8 cellular contexts compared by ENCODE assay signal in the genomic region with DNA sequence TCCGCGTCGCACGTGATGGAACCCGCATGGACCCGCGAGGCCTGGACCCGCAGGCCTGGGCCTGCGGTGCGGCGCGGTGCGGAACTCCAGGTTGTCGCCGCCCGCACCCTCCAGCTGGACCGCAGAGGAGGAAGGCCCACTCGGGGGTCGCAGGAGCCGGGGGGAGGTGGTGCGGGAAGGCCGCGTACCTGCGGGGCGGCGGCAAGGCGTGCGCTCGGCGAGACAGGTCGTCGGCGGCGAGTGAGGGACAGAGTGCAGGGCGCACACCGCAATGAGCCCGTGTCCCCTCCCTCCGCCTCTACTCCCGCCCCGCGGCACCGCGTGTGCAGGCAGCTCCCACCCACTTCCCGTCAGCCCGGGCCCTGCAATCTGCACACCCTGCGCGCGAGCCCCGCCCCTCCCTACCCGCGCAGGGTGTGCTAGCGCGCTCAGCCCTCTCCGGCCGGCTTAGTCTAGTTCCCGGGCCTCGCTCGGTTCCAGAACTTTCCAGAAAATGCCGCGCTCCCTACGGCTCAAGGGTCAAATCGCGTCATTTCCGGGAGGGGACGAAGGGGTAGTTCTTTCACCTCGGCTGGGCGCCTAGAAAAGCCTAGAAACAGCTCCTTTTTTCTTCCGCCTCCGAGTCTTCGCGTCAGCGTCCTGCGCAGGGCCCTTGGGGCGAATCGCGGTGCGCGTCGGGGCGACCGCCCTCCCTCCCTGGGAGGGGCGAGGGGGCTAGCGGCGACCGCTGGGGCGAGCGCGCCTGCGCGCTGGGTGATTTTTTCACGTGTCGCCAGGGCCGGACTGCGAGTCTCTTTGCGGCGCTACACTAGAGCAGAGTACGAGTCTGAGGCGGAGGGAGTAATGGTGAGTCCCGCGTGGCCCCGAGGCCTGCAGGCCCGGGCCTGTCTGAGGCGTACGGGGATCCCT. TPM values are rescaled to one million over a fixed set of nuclear protein-coding genes. Genes with fewer than 3 reads are reported as not detected.
A peak's percentile ranks its signal among the peaks of the same experiment; 100 is the strongest.
DNase-seq lines count a peak whose midpoint lies in the region; ATAC-seq, FAIRE-seq and TF ChIP-seq lines count a peak whose summit lies in the region.

Gene HSPD1 (minus strand): TSS at position 247 of the 909 bp plus-strand sequence. CDS start 992 bp downstream, outside the sequence.
Gene HSPE1 (plus strand): TSS at position 786 of the 909 bp plus-strand sequence. CDS start 58 bp downstream, at position 844.

- ATAC-seq in HG02852 (IDR thresholded peaks at IDR 0.05; ENCODE audit: unreplicated experiment) (peak; percentile 79), heart left ventricle (peak; percentile 96 to 98 (median 97)), upper lobe of left lung (ENCODE audit: low FRiP score in 2 of 2) (peak; percentile 98 to 100)

- peak; percentile 96 for TF ChIP-seq POLR2A in GM12892 (IDR thresholded peaks at IDR 0.05; ENCODE audit: low read depth, low read length)
- TF ChIP-seq POLR2A in adrenal gland (IDR thresholded peaks at IDR 0.05): peak; percentile 94 to 96
- peak; percentile 19 to 89 for TF ChIP-seq POLR2A in heart left ventricle (IDR thresholded peaks at IDR 0.05)
- peak in 3 of 4 donors; percentile 94 to 95 (median 94) for TF ChIP-seq POLR2A in upper lobe of left lung (IDR thresholded peaks at IDR 0.05)

- peak; percentile 84 for DNase-seq in GM12892 (ENCODE audit: insufficient read length)
- peak; percentile 95 for DNase-seq in NCI-H146 (lab: John Stamatoyannopoulos, UW)
- DNase-seq in T-helper 1 cell: peak; percentile 96 to 99 (median 98)
- DNase-seq in adrenal gland: peak; percentile 98 to 99 (median 99)
- DNase-seq in heart left ventricle: peak; percentile 98 to 99 (median 99)
- peak; percentile 93 to 100 (median 98) for DNase-seq in posterior cingulate gyrus
- peak; percentile 98 to 99 for DNase-seq in upper lobe of left lung

- H3K9me3 ChIP-seq in adrenal gland (replicated peaks in 1 of 3) (no peaks in the 10 kb centered on the region), heart left ventricle (no peaks in the 10 kb centered on the region), upper lobe of left lung (no peaks in the 10 kb centered on the region)

- WGBS in adrenal gland, 4 donors: 0 to 1% (median 0%) methylated on average over 20 to 104 of the region's 104 CpGs
- WGBS in heart left ventricle, 4 donors: 0 to 1% (median 0%) methylated on average over 34 to 104 of the region's 104 CpGs
- WGBS in upper lobe of left lung, 2 donors: 1 to 2% methylated on average over 11 to 68 of the region's 104 CpGs

- H3K27ac ChIP-seq in adrenal gland (peak within 1 kb of the TSS; percentile 87 to 99 (median 96)), heart left ventricle (peak within 1 kb of the TSS; percentile 79 to 99 (median 96)), upper lobe of left lung (peak within 1 kb of the TSS; percentile 87 to 97 (median 92))

- peak; percentile 29 to 92 (median 72) for TF ChIP-seq EP300 in upper lobe of left lung (IDR thresholded peaks at IDR 0.05)

- TF ChIP-seq CTCF in adrenal gland (IDR thresholded peaks at IDR 0.05) (peak in 3 of 6 experiments; percentile 25 to 64 (median 46)), heart left ventricle (IDR thresholded peaks at IDR 0.05) (peak in 1 of 12 donors; percentile 14), upper lobe of left lung (IDR thresholded peaks at IDR 0.05) (peak in 1 of 6 experiments; percentile 13)

- peaks cover 0 to 44% of the 10 kb centered on the region in 2 donors for H3K36me3 ChIP-seq in adrenal gland (replicated peaks in 1 of 2)
- H3K36me3 ChIP-seq in heart left ventricle: peaks cover 0 to 68% (median 60%) of the 10 kb centered on the region in 9 donors
- peaks cover 0 to 51% (median 20%) of the 10 kb centered on the region in 4 donors for H3K36me3 ChIP-seq in upper lobe of left lung

- H3K27me3 ChIP-seq in adrenal gland: no peaks in the 10 kb centered on the region
- no peaks in the 10 kb centered on the region for H3K27me3 ChIP-seq in heart left ventricle
- no peaks in the 10 kb centered on the region for H3K27me3 ChIP-seq in upper lobe of left lung

- H3K4me1 ChIP-seq in adrenal gland (replicated peaks in 1 of 2) (peaks cover 32 to 71% of the 10 kb centered on the region in 2 donors), heart left ventricle (peaks cover 8 to 61% (median 36%) of the 10 kb centered on the region in 12 donors), upper lobe of left lung (peaks cover 32 to 51% (median 41%) of the 10 kb centered on the region in 4 donors)

- peak within 1 kb of the TSS; percentile 22 to 76 (median 71) for H3K4me3 ChIP-seq in adrenal gland
- H3K4me3 ChIP-seq in heart left ventricle: peak within 1 kb of the TSS; percentile 56 to 96 (median 81)
- H3K4me3 ChIP-seq in upper lobe of left lung: peak within 1 kb of the TSS; percentile 80 to 92 (median 82)

- FAIRE-seq in GM12892 (lab: Jason Lieb, UNC): peak; percentile 97

- intact Hi-C loops in adrenal gland (cut with DNase I) (no loop called here), heart left ventricle (cut with DNase I) (loop anchor here in 8 of 10 donors (1.0 to 10.0 kb wide), 14 partner anchors 15 to 279 kb away; partner anchors contain the start of genes COQ10B (in 7 of the 8) and MARS2 (in 3 of the 8)), posterior cingulate gyrus (cut with DNase I) (loop anchor here (1.0 to 5.0 kb wide), 4 partner anchors 15 to 205 kb away; partner anchors contain the start of genes COQ10B, MARS2 and SF3B1)

RNA-seq across cellular contexts. Expression of gene HSPD1, which starts in this region (rescaled TPM):
- polyA plus RNA-seq in GM12892 (2012; ENCODE audit: missing spikeins): 524 TPM
- 1,000 to 10,000 TPM in 2 of 8 donors, 100 to 1,000 TPM in 6; 221 to 3,318 (median 577) TPM for total RNA-seq in adrenal gland
- 1,000 to 10,000 TPM in 1 of 3 donors, 100 to 1,000 TPM in 2; 220 to 7,464 (median 448) TPM for polyA plus RNA-seq in adrenal gland
- 100 to 1,000 TPM in 7 of 9 donors, 10 to 100 TPM in 2; 86.7 to 154 (median 118) TPM for total RNA-seq in heart left ventricle
- 100 to 1,000 TPM; 121 to 246 TPM for polyA plus RNA-seq in heart left ventricle
- 100 to 1,000 TPM in 4 of 6 donors, 10 to 100 TPM in 2; 42.8 to 159 (median 123) TPM for total RNA-seq in upper lobe of left lung

RNA-seq across cellular contexts. Expression of gene HSPE1, which starts in this region (rescaled TPM):
- 483 TPM for polyA plus RNA-seq in GM12892 (2012; ENCODE audit: missing spikeins)
- 1,000 to 10,000 TPM in 1 of 8 donors, 100 to 1,000 TPM in 7; 113 to 1,567 (median 176) TPM for total RNA-seq in adrenal gland
- polyA plus RNA-seq in adrenal gland: 1,000 to 10,000 TPM in 2 of 3 donors, 100 to 1,000 TPM in 1; 396 to 4,257 (median 1,108) TPM
- total RNA-seq in heart left ventricle: 100 to 1,000 TPM in 6 of 9 donors, 10 to 100 TPM in 3; 75.0 to 136 (median 102) TPM
- polyA plus RNA-seq in heart left ventricle: 100 to 1,000 TPM; 184 to 261 TPM
- total RNA-seq in upper lobe of left lung: 10 to 100 TPM; 23.5 to 92.8 (median 51.0) TPM

Comparison
In these comparisons a context has a peak if more than half of its experiments do, and no peak if none do; other contexts are left out.
1. Peak in every context shown above with its lines: DNase-seq, ATAC-seq, H3K4me3 ChIP-seq and H3K27ac ChIP-seq.
2. intact Hi-C loops: an anchor here in heart left ventricle (1.0 to 10.0 kb wide) and posterior cingulate gyrus (1.0 to 5.0 kb wide); none called in adrenal gland.